8 cellular contexts compared by ENCODE assay signal in genomic region chr2:66153941-66154340, GRCh38.
"Had no signal": no experiment of that assay in that cellular context is flagged by ENCODE, and none has a peak within 500 bp of the region (broad histone marks: within the 10 kb centered on the region; RNA-seq: fewer than 3 reads in every experiment).

No MANE protein-coding gene starts in this region.

- ATAC-seq: GM12878 had no signal

- DNase-seq: GDM1, GF-D8 had no signal

- FAIRE-seq: G401.6, GM12878, GM12891, GM12892, GM18507, GM19239 had no signal

- H3K4me3 ChIP-seq: GM12878 had no signal
